In genomic region chr16:85832578-85833539, GRCh38 we compare ENCODE assay signal across 19 cellular contexts. TPM values are rescaled to one million over a fixed set of nuclear protein-coding genes. Genes with fewer than 3 reads are reported as not detected.
A peak's percentile ranks its signal among the peaks of the same experiment; 100 is the strongest.
DNase-seq lines count a peak whose midpoint lies in the region; FAIRE-seq and TF ChIP-seq lines count a peak whose summit lies in the region.
"Had no signal": no experiment of that assay in that cellular context is flagged by ENCODE, and none has a peak within 500 bp of the region (broad histone marks: within the 10 kb centered on the region; RNA-seq: fewer than 3 reads in every experiment).

No MANE protein-coding gene starts in this region.

- no peak overlapping the region for H3K4me3 Mint-ChIP-seq in endodermal cell
- H3K4me3 Mint-ChIP-seq: HFFc6 had no signal

- H3K27ac ChIP-seq in spleen (peak overlapping the region in 3 of 8 donors; percentile 18 to 37 (median 34)), endodermal cell (ENCODE audit: low read depth, low read length) (no peak overlapping the region)
- H3K27ac ChIP-seq: adrenal gland, epithelial cell of prostate, suprapubic skin had no signal

- H3K9ac ChIP-seq in endodermal cell (ENCODE audit: extremely low read depth, low read length, poor library complexity, severe bottlenecking): no peak overlapping the region
- H3K9ac ChIP-seq: SK-N-SH had no signal

- DNase-seq in GM12892 (ENCODE audit: insufficient read length) (peak; percentile 54), KBM-7 (peak; percentile 39), cerebellum (ENCODE audit: low spot score) (peak; percentile 30), spleen (peak; percentile 91), BE2C (no peak), endodermal cell (no peak)
- no peak for DNase-seq in activated CD4-positive, alpha-beta T cell treated with anti-CD3 and anti-CD28 coated beads for 48 hours
- no peak for DNase-seq in stimulated activated CD4-positive, alpha-beta T cell treated with anti-CD3 and anti-CD28 coated beads, Interleukin-4, amount 100 ng/mL, for 24 hours
- DNase-seq: central memory CD4-positive, alpha-beta T cell; HFFc6; mesenchymal stem cell; NCI-H1436 treated with DMSO at 0.1 percent for 48 hours; NCI-H345; OCI-M1; retina; SK-N-SH had no signal

- H3K27ac Mint-ChIP-seq in endodermal cell: no peak overlapping the region
- H3K27ac Mint-ChIP-seq: HFFc6 had no signal

- H3K4me1 ChIP-seq in spleen (peaks cover 5 to 37% (median 19%) of the 10 kb centered on the region in 6 donors), BE2C (no peaks in the 10 kb centered on the region), endodermal cell (ENCODE audit: control insufficient read depth, insufficient read depth, low read length) (no peaks in the 10 kb centered on the region)
- H3K4me1 ChIP-seq: adrenal gland, suprapubic skin had no signal

- H3K9me3 ChIP-seq in spleen (peaks cover 0 to 3% (median 0%) of the 10 kb centered on the region in 8 donors), BE2C (peaks cover 2% of the 10 kb centered on the region; the same call in 1 of the 2 replicates), endodermal cell (ENCODE audit: control insufficient read depth, low read length) (no peaks in the 10 kb centered on the region)
- H3K9me3 ChIP-seq: adrenal gland, SK-N-SH, suprapubic skin had no signal

- in situ Hi-C loops in KBM-7 (cut with MboI; ENCODE audit: low pct_unique_long_range_greater_than_20kb, low sequenced_read_pairs): no loop called here

- no peak overlapping the region for H3K4me3 ChIP-seq in spleen
- H3K4me3 ChIP-seq in BE2C (ENCODE audit: low read depth, low read length): no peak overlapping the region
- H3K4me3 ChIP-seq in endodermal cell (ENCODE audit: low read length): no peak overlapping the region
- H3K4me3 ChIP-seq: adrenal gland, suprapubic skin had no signal

- H3K27me3 ChIP-seq in spleen (replicated peaks in 1 of 7) (peaks cover 0 to 73% (median 0%) of the 10 kb centered on the region in 7 donors), BE2C (peaks cover 54% of the 10 kb centered on the region), endodermal cell (ENCODE audit: control insufficient read depth, insufficient read depth, low read length, poor library complexity, severe bottlenecking) (peaks cover 7% of the 10 kb centered on the region)

- no peaks in the 10 kb centered on the region for H3K4me1 Mint-ChIP-seq in endodermal cell

- H3K36me3 ChIP-seq in spleen (no peaks in the 10 kb centered on the region), BE2C (no peaks in the 10 kb centered on the region), endodermal cell (ENCODE audit: control insufficient read depth, insufficient read depth, low read length) (no peaks in the 10 kb centered on the region)
- H3K36me3 ChIP-seq: adrenal gland, suprapubic skin had no signal

- TF ChIP-seq POLR2A in GM12892 (IDR thresholded peaks at IDR 0.05; ENCODE audit: low read depth, low read length) (no peak), spleen (IDR thresholded peaks at IDR 0.05) (no peak)

- peaks cover 23% of the 10 kb centered on the region for H3K9me3 Mint-ChIP-seq in endodermal cell

- intact Hi-C loops in spleen (cut with DNase I; ENCODE audit: low total_unique reads): no loop called here

- H3K36me3 Mint-ChIP-seq in endodermal cell (ENCODE audit: low read depth): no peaks in the 10 kb centered on the region

- peak in 2 of 11 experiments; percentile 8 to 10 for TF ChIP-seq CTCF in spleen (IDR thresholded peaks at IDR 0.05 in 8 of 11, conservative IDR thresholded peaks at IDR 0.05 in 3 of 11)
- TF ChIP-seq CTCF in BE2C (IDR thresholded peaks at IDR 0.05; ENCODE audit: low read depth, low read length): no peak
- TF ChIP-seq CTCF in endodermal cell (conservative IDR thresholded peaks at IDR 0.05): no peak

- peak; percentile 57 for FAIRE-seq in GM12892 (lab: Jason Lieb, UNC)

- 50 to 62% (median 58%) methylated on average over 29 of the region's 29 CpGs for whole genome bisulfite sequencing in spleen, 5 donors
- WGBS in endodermal cell (ENCODE audit: insufficient coverage in 1 of 2, insufficient read length in 1 of 2), 2 experiments: 81 to 85% methylated on average over 20 to 29 of the region's 29 CpGs

- H3K27me3 Mint-ChIP-seq in endodermal cell (ENCODE audit: insufficient read depth): peaks cover 11% of the 10 kb centered on the region

RNA-seq across cellular contexts. Expression of gene COX4I1, which starts 33.4 kb away (rescaled TPM):
- 895 TPM for polyA plus RNA-seq in GM12892 (2012; ENCODE audit: missing spikeins)
- 120 TPM for total RNA-seq in cerebellum
- 100 to 1,000 TPM; 348 to 464 (median 412) TPM for total RNA-seq in spleen
- polyA plus RNA-seq in spleen: 1,000 to 10,000 TPM in 2 of 3 donors, 100 to 1,000 TPM in 1; 904 to 1,132 (median 1,034) TPM
- 1,288 TPM for polyA plus RNA-seq in BE2C (2012; ENCODE audit: insufficient read depth, insufficient read length, low read depth)
- total RNA-seq in endodermal cell: 100 to 1,000 TPM; 436 to 471 TPM
- polyA plus RNA-seq in endodermal cell (2013, experiment 1 of 2): 553 TPM
- 508 TPM for polyA plus RNA-seq in endodermal cell (2013, experiment 2 of 2)

RNA-seq across cellular contexts. Expression of gene EMC8, which starts 33.5 kb away (rescaled TPM):
- 14.5 TPM for polyA plus RNA-seq in GM12892 (2012; ENCODE audit: missing spikeins)
- total RNA-seq in cerebellum (19.2 TPM), spleen (10 to 100 TPM; 22.6 to 43.0 (median 31.1) TPM), endodermal cell (10 to 100 TPM; 60.1 to 67.6 TPM)
- 10 to 100 TPM; 10.1 to 14.9 (median 10.6) TPM for polyA plus RNA-seq in spleen
- 133 TPM for polyA plus RNA-seq in BE2C (2012; ENCODE audit: insufficient read depth, insufficient read length, low read depth)
- polyA plus RNA-seq in endodermal cell (2013, experiment 1 of 2): 39.9 TPM
- polyA plus RNA-seq in endodermal cell (2013, experiment 2 of 2): 37.1 TPM

Comparison
In these comparisons a context has a peak if more than half of its experiments do, and no peak if none do; other contexts are left out.
1. DNase-seq: peak in GM12892 (single experiment), KBM-7 (single experiment), cerebellum (single experiment) and spleen (single experiment); none in BE2C (single experiment), activated CD4-positive, alpha-beta T cell treated with anti-CD3 and anti-CD28 coated beads for 48 hours (single experiment), stimulated activated CD4-positive, alpha-beta T cell treated with anti-CD3 and anti-CD28 coated beads, Interleukin-4, amount 100 ng/mL, for 24 hours (single experiment) and endodermal cell (single experiment).